Comparison of ENCODE assay signal across 19 cellular contexts in the genomic region with DNA sequence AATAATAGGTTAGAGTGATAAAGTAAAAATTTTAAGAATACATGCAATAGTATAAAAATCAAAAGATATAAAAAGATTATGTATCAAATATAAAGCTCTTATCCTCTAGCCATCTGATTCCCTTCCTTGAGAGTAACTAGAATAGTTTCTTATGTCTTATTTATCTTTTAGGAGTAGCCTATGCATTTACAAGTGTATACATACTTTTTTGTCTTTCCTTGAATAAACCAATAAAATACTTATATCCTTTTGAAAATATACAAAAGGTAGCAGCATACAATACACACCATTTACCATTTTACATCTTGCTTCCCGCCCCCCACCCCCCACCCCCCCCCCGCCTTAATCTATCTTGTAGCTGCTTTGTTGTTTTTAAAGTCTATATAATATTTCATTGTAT. TPM values are rescaled to one million over a fixed set of nuclear protein-coding genes. Genes with fewer than 3 reads are reported as not detected.
DNase-seq lines count a peak whose midpoint lies in the region; ATAC-seq, FAIRE-seq and TF ChIP-seq lines count a peak whose summit lies in the region.
"Had no signal": no experiment of that assay in that cellular context is flagged by ENCODE, and none has a peak within 500 bp of the region (broad histone marks: within the 10 kb centered on the region; RNA-seq: fewer than 3 reads in every experiment).

No MANE protein-coding gene starts in this region.

- BruUV-seq in HepG2 (replicated peaks; lab: Mats Ljungman, UMichigan) (no TSS peak), K562 (replicated peaks; lab: Mats Ljungman, UMichigan) (no TSS peak)

- H3K9me1 ChIP-seq in K562 (ENCODE audit: control insufficient read depth, insufficient read depth, low read length) = no peaks in the 10 kb centered on the region

- H3K36me3 ChIP-seq in HepG2 (replicated peaks in 1 of 2; ENCODE audit: control insufficient read depth in 1 of 2, insufficient read depth in 2 of 2, low read length in 2 of 2) = no peaks in the 10 kb centered on the region
- H3K36me3 ChIP-seq in right lobe of liver = no peaks in the 10 kb centered on the region
- no peaks in the 10 kb centered on the region for H3K36me3 ChIP-seq in K562 (ENCODE audit: control insufficient read depth, insufficient read depth, low read length)
- no peaks in the 10 kb centered on the region for H3K36me3 ChIP-seq in upper lobe of right lung
- H3K36me3 ChIP-seq: BE2C, BLaER1 had no signal

- no peak overlapping the region for H3K4me3 ChIP-seq in HepG2 (replicated peaks in 1 of 3; ENCODE audit: insufficient read depth in 1 of 3, low read depth in 2 of 3, low read length in 3 of 3)
- no peak overlapping the region for H3K4me3 ChIP-seq in right lobe of liver
- no peak overlapping the region for H3K4me3 ChIP-seq in K562
- H3K4me3 ChIP-seq in upper lobe of right lung = no peak overlapping the region
- H3K4me3 ChIP-seq: BLaER1 had no signal

- DNase-seq in HepG2 (ENCODE audit: low spot score) (no peak), right lobe of liver (no peak), K562 (ENCODE audit: extremely low read depth in 1 of 4, low spot score in 3 of 4) (no peak), upper lobe of right lung (no peak), NCI-H1105 (lab: John Stamatoyannopoulos, UW) (no peak)
- DNase-seq: ACHN; BE2C; C1 segment of cervical spinal cord; Caco-2; Calu3; CD4-positive, alpha-beta T cell; CD8-positive, alpha-beta T cell; DMS79 treated with DMSO at 0.1 percent for 48 hours; GF-D8 had no signal

- no peaks in the 10 kb centered on the region for H3K4me1 ChIP-seq in HepG2 (ENCODE audit: insufficient read depth, low read length)
- H3K4me1 ChIP-seq in right lobe of liver = no peaks in the 10 kb centered on the region
- peaks cover 0 to 7% of the 10 kb centered on the region in 2 experiments; a peak in 1 of 5 replicates for H3K4me1 ChIP-seq in K562 (replicated peaks in 1 of 2; ENCODE audit: control insufficient read depth in 2 of 2, insufficient read depth in 2 of 2, low read length in 2 of 2)
- no peaks in the 10 kb centered on the region for H3K4me1 ChIP-seq in upper lobe of right lung
- H3K4me1 ChIP-seq: BE2C, BLaER1, Caco-2 had no signal

- 97% methylated on average over 2 of the region's 2 CpGs for whole genome bisulfite sequencing in HepG2 (ENCODE audit: low lambda C conversion rate)
- 91% methylated on average over 2 of the region's 2 CpGs for WGBS in right lobe of liver (ENCODE audit: insufficient coverage, low coverage, low lambda C conversion rate, missing lambda C conversion rate)
- WGBS in K562 (ENCODE audit: insufficient coverage, low coverage, missing lambda C conversion rate) = 36% methylated on average over 2 of the region's 2 CpGs

- no peak overlapping the region for H3K27ac ChIP-seq in HepG2 (ENCODE audit: extremely low read length, insufficient read depth, low read length)
- no peak overlapping the region for H3K27ac ChIP-seq in right lobe of liver
- no peak overlapping the region for H3K27ac ChIP-seq in K562 (ENCODE audit: extremely low read depth, low read depth, low read length)
- no peak overlapping the region for H3K27ac ChIP-seq in upper lobe of right lung
- H3K27ac ChIP-seq: 22Rv1, BLaER1 had no signal

- in situ Hi-C loops in HepG2 (cut with HindIII; ENCODE audit: extremely low pct_ligation_motif_present, low pct_unique_long_range_greater_than_20kb) = no loop called here
- in situ Hi-C loops in K562 (cut with MboI) = no loop called here

- CTCF ChIA-PET in HepG2 (lab: Yijun Ruan, JAX; ENCODE audit: low intra/inter-chr PET ratio, low total read pairs) = no interaction called here
- CTCF ChIA-PET in K562 (lab: Yijun Ruan, JAX; ENCODE audit: low intra/inter-chr PET ratio) = no interaction called here

- no peak for ATAC-seq in HepG2
- ATAC-seq in right lobe of liver = no peak
- ATAC-seq in K562 = no peak
- no peak for ATAC-seq in upper lobe of right lung
- ATAC-seq: CD8-positive, alpha-beta T cell had no signal

- POLR2A ChIA-PET in HepG2 (lab: Yijun Ruan, JAX) (no interaction called here), K562 (lab: Yijun Ruan, JAX) (interaction anchor here (0.5 to 1.3 kb wide), 2 partner anchors 9 to 382 kb away, joined by 3 to 5 read pairs; no protein-coding TSS in a partner anchor)

- H3K79me2 ChIP-seq in HepG2 (ENCODE audit: insufficient read depth, low read length) = no peaks in the 10 kb centered on the region
- no peaks in the 10 kb centered on the region for H3K79me2 ChIP-seq in K562 (ENCODE audit: control insufficient read depth, insufficient read depth, low read length)

- TF ChIP-seq CTCF in HepG2 (CRISPR knock-in tag; IDR thresholded peaks at IDR 0.05) = no peak
- TF ChIP-seq CTCF in right lobe of liver (IDR thresholded peaks at IDR 0.05) = no peak
- TF ChIP-seq CTCF in K562 (IDR thresholded peaks at IDR 0.05 in 2 of 3, conservative IDR thresholded peaks at IDR 0.05 in 1 of 3; ENCODE audit: insufficient read depth in 2 of 3, low read depth in 1 of 3, low read length in 3 of 3) = no peak
- TF ChIP-seq CTCF in upper lobe of right lung (IDR thresholded peaks at IDR 0.05) = no peak

- TF ChIP-seq POLR2A in HepG2 (IDR thresholded peaks at IDR 0.05; ENCODE audit: insufficient read depth in 1 of 2, low read depth in 2 of 2, low read length in 2 of 2) (no peak), right lobe of liver (IDR thresholded peaks at IDR 0.05) (no peak), K562 (conservative IDR thresholded peaks at IDR 0.05) (no peak)

- H3K9ac ChIP-seq in HepG2 (ENCODE audit: insufficient read depth, low read depth, low read length) (no peak overlapping the region), K562 (ENCODE audit: insufficient read depth in 1 of 2, low read depth in 2 of 2, low read length in 2 of 2) (no peak overlapping the region)
- H3K9ac ChIP-seq: BLaER1 had no signal

- H3K27me3 ChIP-seq in HepG2 (ENCODE audit: control insufficient read depth in 1 of 2, insufficient read depth in 2 of 2, low read length in 2 of 2) = no peaks in the 10 kb centered on the region
- H3K27me3 ChIP-seq in right lobe of liver = no peaks in the 10 kb centered on the region
- no peaks in the 10 kb centered on the region; a peak in 1 of 5 replicates for H3K27me3 ChIP-seq in K562 (ENCODE audit: control insufficient read depth in 2 of 2, insufficient read depth in 2 of 2, low read length in 2 of 2)
- H3K27me3 ChIP-seq in upper lobe of right lung = no peaks in the 10 kb centered on the region
- H3K27me3 ChIP-seq: BE2C, BLaER1 had no signal

- intact Hi-C loops in HepG2 (cut with micrococcal nuclease; ENCODE audit: unreplicated experiment) (no loop called here), right lobe of liver (cut with DNase I) (no loop called here), K562 (cut with micrococcal nuclease) (no loop called here), upper lobe of right lung (cut with DNase I) (no loop called here)

- TF ChIP-seq EP300 in HepG2 (IDR thresholded peaks at IDR 0.05; ENCODE audit: low read depth in 2 of 2, low read length in 2 of 2) = no peak
- TF ChIP-seq EP300 in HepG2 (CRISPR knock-in tag; IDR thresholded peaks at IDR 0.05; ENCODE audit: borderline replicate concordance) = no peak
- no peak for TF ChIP-seq EP300 in K562 (IDR thresholded peaks at IDR 0.05; ENCODE audit: low read length)

- H3K9me3 ChIP-seq in HepG2 (ENCODE audit: low read length) = no peaks in the 10 kb centered on the region
- no peaks in the 10 kb centered on the region for H3K9me3 ChIP-seq in right lobe of liver
- no peaks in the 10 kb centered on the region for H3K9me3 ChIP-seq in K562 (replicated peaks; ENCODE audit: control insufficient read depth, insufficient read depth, low read depth, low read length)
- no peaks in the 10 kb centered on the region for H3K9me3 ChIP-seq in upper lobe of right lung
- H3K9me3 ChIP-seq: BE2C, BLaER1, Caco-2 had no signal

- H4K20me1 ChIP-seq in HepG2 (ENCODE audit: insufficient read depth, low read length) (no peaks in the 10 kb centered on the region), K562 (replicated peaks; ENCODE audit: control insufficient read depth, insufficient read depth, low read length) (no peaks in the 10 kb centered on the region)

- TF ChIP-seq RAD21 in HepG2 (CRISPR knock-in tag; IDR thresholded peaks at IDR 0.05) (no peak), K562 (CRISPR knock-in tag; conservative IDR thresholded peaks at IDR 0.05 in 1 of 2, IDR thresholded peaks at IDR 0.05 in 1 of 2) (no peak)

- no peak overlapping the region for H3K4me2 ChIP-seq in HepG2 (ENCODE audit: low read depth, low read length)
- H3K4me2 ChIP-seq in K562 (ENCODE audit: insufficient read depth, low read length) = no peak overlapping the region
- H3K4me2 ChIP-seq: BLaER1 had no signal

- FAIRE-seq in HepG2 (lab: Jason Lieb, UNC) = no peak
- FAIRE-seq in K562 (lab: Jason Lieb, UNC) = no peak
- FAIRE-seq: D721Med, GM12891, GM19239 had no signal

- no peak overlapping the region for H2AFZ ChIP-seq in HepG2 (ENCODE audit: low read length)
- H2AFZ ChIP-seq in K562 (ENCODE audit: low read depth, low read length) = no peak overlapping the region

RNA-seq across cellular contexts. Expression of a gene that starts 31.4 kb away (rescaled TPM):
- 9.5 and 12.9 TPM in 2 replicates for total RNA-seq in HepG2 (2016; rRNA removed; fragmentation: Illumina TruSeq; extraction: Trizol)
- total RNA-seq in HepG2 (2016; cell fraction: cytosol; rRNA removed; fragmentation: Illumina TruSeq; extraction: Trizol; ENCODE audit: low read depth) = 4.4 and 6.0 TPM in 2 replicates
- 10.6 and 14.1 TPM in 2 replicates for total RNA-seq in HepG2 (2016; cell fraction: insoluble cytoplasmic fraction; rRNA removed; fragmentation: Illumina TruSeq; extraction: Trizol)
- total RNA-seq in HepG2 (2016; cell fraction: membrane; rRNA removed; fragmentation: Illumina TruSeq; extraction: Trizol) = 4.9 and 5.6 TPM in 2 replicates
- total RNA-seq in HepG2 (2016; cell fraction: nucleus; rRNA removed; fragmentation: Illumina TruSeq; extraction: Trizol) = 13.2 and 15.2 TPM in 2 replicates
- 12.5 and 14.7 TPM in 2 replicates for polyA plus RNA-seq in HepG2 (2011; rRNA removed)
- 7.5 and 10.5 TPM in 2 replicates for polyA plus RNA-seq in HepG2 (2011; cell fraction: cytosol; rRNA removed)
- polyA plus RNA-seq in HepG2 (2011; cell fraction: nucleus; rRNA removed) = 11.3 TPM in 2 replicates
- polyA plus RNA-seq in HepG2 (2012) = 8.1 and 8.5 TPM in 2 replicates
- 1.0 and 1.3 TPM in 2 replicates for polyA plus RNA-seq in HepG2 (2016; cell fraction: cytosol; fragmentation: Illumina TruSeq; extraction: Trizol; ENCODE audit: low read depth)
- polyA plus RNA-seq in HepG2 (2016; cell fraction: insoluble cytoplasmic fraction; fragmentation: Illumina TruSeq; extraction: Trizol; ENCODE audit: low read depth) = 9.3 and 10.0 TPM in 2 replicates
- polyA plus RNA-seq in HepG2 (2016; cell fraction: membrane; fragmentation: Illumina TruSeq; extraction: Trizol; ENCODE audit: low read depth) = 2.6 TPM in 2 replicates
- polyA plus RNA-seq in HepG2 (2016; cell fraction: nucleus; fragmentation: Illumina TruSeq; extraction: Trizol; ENCODE audit: insufficient read depth, low read depth) = 16.2 and 18.7 TPM in 2 replicates
- 30.7 and 36.9 TPM in 2 replicates for polyA minus RNA-seq in HepG2 (2011; rRNA and poly(A)+ RNA removed; ENCODE audit: low replicate concordance)
- 12.8 and 15.4 TPM in 2 replicates for polyA minus RNA-seq in HepG2 (2011; cell fraction: cytosol; rRNA and poly(A)+ RNA removed)
- 9.8 and 14.9 TPM in 2 replicates for polyA minus RNA-seq in HepG2 (2011; cell fraction: nucleus; rRNA and poly(A)+ RNA removed)
- total RNA-seq in right lobe of liver = 1 to 10 TPM; 6.1 to 9.3 (median 8.0) TPM
- 11.5 and 16.6 TPM in 2 replicates for total RNA-seq in K562 (2011; cell fraction: chromatin; rRNA removed; ENCODE audit: low replicate concordance)
- total RNA-seq in K562 (2011; cell fraction: nucleolus; rRNA removed) = 3.7 and 4.3 TPM in 2 replicates
- 7.0 and 11.6 TPM in 2 replicates for total RNA-seq in K562 (2011; cell fraction: nucleoplasm; rRNA removed)
- total RNA-seq in K562 (2014; rRNA removed) = 3.1 and 3.7 TPM in 2 replicates
- 5.2 TPM in 2 replicates for total RNA-seq in K562 (2014; rRNA removed; fragmentation: Illumina TruSeq; extraction: Trizol)
- total RNA-seq in K562 (2015; rRNA removed; fragmentation: Illumina TruSeq; extraction: Trizol) = 5.5 and 6.8 TPM in 2 replicates
- total RNA-seq in K562 (2021) = 5.2 and 5.5 TPM in 2 replicates
- polyA plus RNA-seq in K562 (2011; rRNA removed) = 10.5 and 10.8 TPM in 2 replicates
- polyA plus RNA-seq in K562 (2011; cell fraction: cytosol; rRNA removed) = 4.5 and 8.6 TPM in 2 replicates
- 10.3 and 13.9 TPM in 2 replicates for polyA plus RNA-seq in K562 (2011; cell fraction: nucleus; rRNA removed)
- polyA plus RNA-seq in K562 (2012) = 4.9 and 7.6 TPM in 2 replicates
- 4.8 and 6.2 TPM in 2 replicates for polyA plus RNA-seq in K562 (2014; fragmentation: Illumina TruSeq; extraction: Trizol)
- polyA plus RNA-seq in K562 (2014; fragmentation: Nextera tagmentation; extraction: Ambion mirVana) = 1 to 10 TPM in 1 of 2 experiments, under 1 TPM in 1; 0.93 to 2.0 TPM
- polyA plus RNA-seq in K562 (2014; rRNA removed) = 4.3 and 5.6 TPM in 2 replicates
- polyA minus RNA-seq in K562 (2011; rRNA and poly(A)+ RNA removed) = 17.9 and 25.5 TPM in 2 replicates
- 5.7 and 7.6 TPM in 2 replicates for polyA minus RNA-seq in K562 (2011; cell fraction: cytosol; rRNA and poly(A)+ RNA removed)
- polyA minus RNA-seq in K562 (2011; cell fraction: nucleus; rRNA and poly(A)+ RNA removed) = 3.4 and 8.2 TPM in 2 replicates
- 106 TPM for total RNA-seq in upper lobe of right lung
